Comparison of ENCODE assay signal across 9 cellular contexts in genomic region chr10:50796693-50797092, GRCh38.
"Had no signal": no experiment of that assay in that cellular context is flagged by ENCODE, and none has a peak within 500 bp of the region (broad histone marks: within the 10 kb centered on the region; RNA-seq: fewer than 3 reads in every experiment).

No MANE protein-coding gene starts in this region.

- H3K4me2 ChIP-seq: GM23338, KMS-11 had no signal

- H3K4me3 Mint-ChIP-seq: GM23338, H9 had no signal

- DNase-seq: H9, HCEC 1CT, IMR-90, KBM-7 had no signal

- H3K9ac ChIP-seq: KMS-11 had no signal

- H3K27ac ChIP-seq: HL-60, KMS-11 had no signal

- H3K27ac Mint-ChIP-seq: GM23338, H9 had no signal

- FAIRE-seq: H1, H54 had no signal

- H2AFZ ChIP-seq: GM23338 had no signal

- ATAC-seq: GM23338 had no signal

- H3K4me3 ChIP-seq: GM23338 had no signal
